Comparison of ENCODE assay signal across 11 cellular contexts in genomic region chr22:50268655-50269113, GRCh38. TPM values are rescaled to one million over a fixed set of nuclear protein-coding genes. Genes with fewer than 3 reads are reported as not detected.
A peak's percentile ranks its signal among the peaks of the same experiment; 100 is the strongest.
DNase-seq lines count a peak whose midpoint lies in the region; ATAC-seq and TF ChIP-seq lines count a peak whose summit lies in the region.
"Had no signal": no experiment of that assay in that cellular context is flagged by ENCODE, and none has a peak within 500 bp of the region (broad histone marks: within the 10 kb centered on the region; RNA-seq: fewer than 3 reads in every experiment).

No MANE protein-coding gene starts in this region.

- H3K4me1 ChIP-seq in PC-9 (replicated peaks; ENCODE audit: insufficient read depth) (peaks cover 39% of the 10 kb centered on the region), transverse colon (peaks cover 23 to 54% (median 49%) of the 10 kb centered on the region in 4 donors)

- H3K4me3 Mint-ChIP-seq in activated naive CD4-positive, alpha-beta T cell treated with anti-CD3 and anti-CD28 coated beads, Interleukin-2, amount 50 U/mL, for 24 hours = peak overlapping the region; percentile 49
- no peak overlapping the region for H3K4me3 Mint-ChIP-seq in HFFc6

- H3K36me3 Mint-ChIP-seq in activated naive CD4-positive, alpha-beta T cell treated with anti-CD3 and anti-CD28 coated beads, Interleukin-2, amount 50 U/mL, for 24 hours = no peaks in the 10 kb centered on the region
- H3K36me3 Mint-ChIP-seq in HFFc6 (ENCODE audit: low read depth) = peaks cover under 1% of the 10 kb centered on the region; the same call in 1 of the 2 replicates

- TF ChIP-seq CTCF in PC-9 (conservative IDR thresholded peaks at IDR 0.05) (no peak), fibroblast of mammary gland (conservative IDR thresholded peaks at IDR 0.05; ENCODE audit: control insufficient read depth, insufficient read depth, low read depth, low read length) (no peak), transverse colon (IDR thresholded peaks at IDR 0.05) (no peak), HFFc6 (IDR thresholded peaks at IDR 0.05) (no peak)

- DNase-seq in activated naive CD4-positive, alpha-beta T cell treated with anti-CD3 and anti-CD28 coated beads, Interleukin-2, amount 50 U/mL, for 16 hours = no peak
- DNase-seq in PC-9 = no peak
- DNase-seq in fibroblast of mammary gland (ENCODE audit: low read depth) = peak; percentile 25
- DNase-seq in transverse colon = peak; percentile 35
- no peak for DNase-seq in mesenteric fat pad (ENCODE audit: low spot score)
- no peak for DNase-seq in HFFc6
- DNase-seq: activated CD4-positive, CD25-positive, alpha-beta regulatory T cell treated with anti-CD3 and anti-CD28 coated beads, Interleukin-2, amount 50 U/mL, for 72 hours; GM23248 had no signal

- H3K4me1 Mint-ChIP-seq in activated naive CD4-positive, alpha-beta T cell treated with anti-CD3 and anti-CD28 coated beads, Interleukin-2, amount 50 U/mL, for 24 hours = peaks cover 3% of the 10 kb centered on the region
- H3K4me1 Mint-ChIP-seq in HFFc6 (ENCODE audit: low read depth) = peaks cover 1% of the 10 kb centered on the region; the same call in 1 of the 2 replicates

- H3K36me3 ChIP-seq in PC-9 (ENCODE audit: low read depth) (no peaks in the 10 kb centered on the region), transverse colon (no peaks in the 10 kb centered on the region)

- H3F3A ChIP-seq in PC-9 (ENCODE audit: insufficient read depth, low read depth) = peaks cover 42% of the 10 kb centered on the region

- in situ Hi-C loops in transverse colon (cut with MboI; ENCODE audit: low pct_ligation_motif_present in 1 of 4, low pct_unique_long_range_greater_than_20kb in 1 of 4, low sequenced_read_pairs in 3 of 4) = loop anchor here in 1 of 4 donors (10.0 kb wide), 1 partner anchor 226 kb away; no protein-coding TSS in a partner anchor

- WGBS in transverse colon (ENCODE audit: low coverage in 1 of 2), 2 donors = 40% methylated on average over 9 of the region's 9 CpGs; no CpG with 5 or more reads in 1 of the 2 donors

- CTCF ChIA-PET in PC-9 (lab: Charles Lee) = no interaction called here

- no peaks in the 10 kb centered on the region for H3K79me2 ChIP-seq in PC-9 (ENCODE audit: low read depth)

- POLR2A ChIA-PET in PC-9 (lab: Charles Lee; ENCODE audit: unreplicated experiment) = no interaction called here

- no peaks in the 10 kb centered on the region for H3K9me2 ChIP-seq in PC-9 (ENCODE audit: insufficient read depth)

- TF ChIP-seq EP300 in transverse colon (IDR thresholded peaks at IDR 0.05; ENCODE audit: low read depth) = no peak

- H3K9me3 ChIP-seq in PC-9 (ENCODE audit: insufficient read depth, low read depth) (no peaks in the 10 kb centered on the region), transverse colon (no peaks in the 10 kb centered on the region)

- peak overlapping the region; percentile 100 for H3K4me2 ChIP-seq in PC-9

- peak overlapping the region; percentile 65 for H3K27ac Mint-ChIP-seq in activated naive CD4-positive, alpha-beta T cell treated with anti-CD3 and anti-CD28 coated beads, Interleukin-2, amount 50 U/mL, for 24 hours
- H3K27ac Mint-ChIP-seq in HFFc6 = no peak overlapping the region

- H3K9me3 Mint-ChIP-seq in activated naive CD4-positive, alpha-beta T cell treated with anti-CD3 and anti-CD28 coated beads, Interleukin-2, amount 50 U/mL, for 24 hours = no peaks in the 10 kb centered on the region
- H3K9me3 Mint-ChIP-seq in HFFc6 = no peaks in the 10 kb centered on the region

- H2AFZ ChIP-seq in PC-9 = no peak overlapping the region
- H2AFZ ChIP-seq: GM23248 had no signal

- no peak for TF ChIP-seq POLR2A in transverse colon (IDR thresholded peaks at IDR 0.05)

- intact Hi-C loops in PC-9 (cut with micrococcal nuclease; ENCODE audit: unreplicated experiment) = no loop called here
- intact Hi-C loops in transverse colon (cut with DNase I; ENCODE audit: low total_unique reads) = no loop called here

- H3K27me3 Mint-ChIP-seq in activated naive CD4-positive, alpha-beta T cell treated with anti-CD3 and anti-CD28 coated beads, Interleukin-2, amount 50 U/mL, for 24 hours = no peaks in the 10 kb centered on the region
- peaks cover 8% of the 10 kb centered on the region for H3K27me3 Mint-ChIP-seq in HFFc6 (ENCODE audit: insufficient read depth)

- ATAC-seq in HG03108 (IDR thresholded peaks at IDR 0.05; ENCODE audit: unreplicated experiment) = no peak

- H3K27ac ChIP-seq in PC-9 (no peak overlapping the region), transverse colon (no peak overlapping the region)
- H3K27ac ChIP-seq: GM23248 had no signal

- H3K27me3 ChIP-seq in PC-9 (ENCODE audit: insufficient read depth, low read depth) = no peaks in the 10 kb centered on the region
- peaks cover 57% of the 10 kb centered on the region for H3K27me3 ChIP-seq in transverse colon

- no peak overlapping the region for H3K4me3 ChIP-seq in PC-9
- no peak overlapping the region for H3K4me3 ChIP-seq in fibroblast of mammary gland (ENCODE audit: control insufficient read depth, low read depth, low read length)
- no peak overlapping the region for H3K4me3 ChIP-seq in transverse colon
- H3K4me3 ChIP-seq: lung had no signal

- BruUV-seq in PC-9 (replicated peaks; lab: Mats Ljungman, UMichigan) = no TSS peak

- peaks cover 8% of the 10 kb centered on the region; the same call in 1 of the 2 replicates for H4K20me1 ChIP-seq in PC-9 (ENCODE audit: insufficient read depth)

RNA-seq across cellular contexts. Expression of gene MAPK11, which starts 1.5 kb away (rescaled TPM):
- total RNA-seq in PC-9 (2021) (5.5 and 10.0 TPM in 2 replicates), transverse colon (1 to 10 TPM; 1.6 to 6.4 (median 2.7) TPM), mesenteric fat pad (24.2 TPM)
- total RNA-seq in HFFc6 (2021; fragmentation: NEBNext Ultra II Directional; extraction: Animal tissue kit (Norgen Biotek cat#: 25700)) = 10 to 100 TPM in 1 of 6 experiments, 1 to 10 TPM in 5; 6.0 to 10.2 (median 7.8) TPM

RNA-seq across cellular contexts. Expression of gene MAPK12, which starts 7.2 kb away (rescaled TPM):
- total RNA-seq in PC-9 (2021) = 48.5 and 61.1 TPM in 2 replicates
- 1 to 10 TPM; 1.1 to 9.4 (median 3.3) TPM for total RNA-seq in transverse colon
- 20.0 TPM for total RNA-seq in mesenteric fat pad
- total RNA-seq in HFFc6 (2021; fragmentation: NEBNext Ultra II Directional; extraction: Animal tissue kit (Norgen Biotek cat#: 25700)) = 10 to 100 TPM; 31.4 to 39.5 (median 34.1) TPM

RNA-seq across cellular contexts. Expression of gene HDAC10, which starts 17.6 kb away (rescaled TPM):
- total RNA-seq in PC-9 (2021) (80.5 and 101 TPM in 2 replicates), transverse colon (100 to 1,000 TPM in 2 of 4 donors, 10 to 100 TPM in 2; 66.8 to 618 (median 142) TPM), mesenteric fat pad (24.4 TPM)
- 10 to 100 TPM; 24.2 to 30.9 (median 28.9) TPM for total RNA-seq in HFFc6 (2021; fragmentation: NEBNext Ultra II Directional; extraction: Animal tissue kit (Norgen Biotek cat#: 25700))

RNA-seq across cellular contexts. Expression of gene TUBGCP6, which starts 23.9 kb away (rescaled TPM):
- total RNA-seq in PC-9 (2021) (31.3 and 34.8 TPM in 2 replicates), transverse colon (100 to 1,000 TPM in 1 of 4 donors, 10 to 100 TPM in 3; 43.8 to 110 (median 73.1) TPM), mesenteric fat pad (27.6 TPM)
- 10 to 100 TPM; 20.1 to 26.8 (median 21.7) TPM for total RNA-seq in HFFc6 (2021; fragmentation: NEBNext Ultra II Directional; extraction: Animal tissue kit (Norgen Biotek cat#: 25700))

RNA-seq across cellular contexts. Expression of gene PLXNB2, which starts 38.8 kb away (rescaled TPM):
- total RNA-seq in PC-9 (2021) (250 and 260 TPM in 2 replicates), transverse colon (100 to 1,000 TPM; 305 to 880 (median 460) TPM), mesenteric fat pad (108 TPM)
- 100 to 1,000 TPM; 280 to 370 (median 291) TPM for total RNA-seq in HFFc6 (2021; fragmentation: NEBNext Ultra II Directional; extraction: Animal tissue kit (Norgen Biotek cat#: 25700))

Comparison
In these comparisons a context has a peak if more than half of its experiments do, and no peak if none do; other contexts are left out.
1. DNase-seq: peak in fibroblast of mammary gland (single experiment) and transverse colon (single experiment); none in activated naive CD4-positive, alpha-beta T cell treated with anti-CD3 and anti-CD28 coated beads, Interleukin-2, amount 50 U/mL, for 16 hours (single experiment), PC-9 (0 of 2), mesenteric fat pad (single experiment) and HFFc6 (single experiment).